1 cellular context compared by ENCODE assay signal in the genomic region with DNA sequence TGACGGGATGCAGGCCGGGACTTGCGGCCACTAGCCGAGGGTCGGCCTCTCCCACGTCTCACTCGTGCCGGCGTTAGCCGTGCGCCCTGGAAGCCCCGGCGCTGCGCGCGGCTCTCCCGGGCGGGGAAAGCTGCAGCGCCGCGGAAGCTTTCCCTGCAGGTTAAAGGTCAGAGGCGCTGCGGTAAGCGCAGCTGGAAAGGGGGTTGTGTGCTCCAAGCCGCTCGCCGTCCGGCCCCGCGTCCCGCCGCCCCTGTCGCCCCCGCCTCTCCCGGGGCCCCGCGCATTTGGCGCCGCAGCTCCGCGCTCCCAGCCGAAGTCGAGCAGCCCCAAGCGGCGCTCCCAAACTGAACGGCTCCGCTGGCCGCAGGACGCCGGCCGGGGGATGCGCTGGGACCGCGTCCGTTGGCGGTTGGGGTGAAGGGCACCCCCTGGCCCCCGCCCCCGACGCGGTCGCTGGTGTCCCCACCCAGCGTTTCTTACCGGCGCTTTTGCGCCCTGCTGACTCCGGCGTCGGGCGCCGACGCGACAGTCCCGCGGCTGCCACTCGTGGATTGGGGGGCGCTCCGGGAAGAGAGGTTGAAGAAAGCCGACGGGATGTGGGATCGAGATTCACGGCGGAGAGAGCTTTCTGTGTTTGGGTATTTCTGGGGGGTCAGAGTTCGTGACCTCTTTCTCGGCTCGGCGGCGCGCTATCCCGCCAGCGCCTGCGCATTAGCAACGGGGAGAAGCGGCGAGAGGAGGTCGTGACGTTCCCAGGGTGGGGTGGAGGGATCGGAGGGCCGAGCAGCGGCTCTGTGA.
TF ChIP-seq lines count a peak whose summit lies in the region.

A gene (minus strand): TSS at position 719 of the 798 bp plus-strand sequence. CDS start 6,234 bp downstream, outside the sequence.

TF ChIP-seq in HepG2, 621 proteins besides CTCF, POLR2A, EP300 and RAD21 (continued from another document and continues in another):
- TF ChIP-seq, protein P1, sequence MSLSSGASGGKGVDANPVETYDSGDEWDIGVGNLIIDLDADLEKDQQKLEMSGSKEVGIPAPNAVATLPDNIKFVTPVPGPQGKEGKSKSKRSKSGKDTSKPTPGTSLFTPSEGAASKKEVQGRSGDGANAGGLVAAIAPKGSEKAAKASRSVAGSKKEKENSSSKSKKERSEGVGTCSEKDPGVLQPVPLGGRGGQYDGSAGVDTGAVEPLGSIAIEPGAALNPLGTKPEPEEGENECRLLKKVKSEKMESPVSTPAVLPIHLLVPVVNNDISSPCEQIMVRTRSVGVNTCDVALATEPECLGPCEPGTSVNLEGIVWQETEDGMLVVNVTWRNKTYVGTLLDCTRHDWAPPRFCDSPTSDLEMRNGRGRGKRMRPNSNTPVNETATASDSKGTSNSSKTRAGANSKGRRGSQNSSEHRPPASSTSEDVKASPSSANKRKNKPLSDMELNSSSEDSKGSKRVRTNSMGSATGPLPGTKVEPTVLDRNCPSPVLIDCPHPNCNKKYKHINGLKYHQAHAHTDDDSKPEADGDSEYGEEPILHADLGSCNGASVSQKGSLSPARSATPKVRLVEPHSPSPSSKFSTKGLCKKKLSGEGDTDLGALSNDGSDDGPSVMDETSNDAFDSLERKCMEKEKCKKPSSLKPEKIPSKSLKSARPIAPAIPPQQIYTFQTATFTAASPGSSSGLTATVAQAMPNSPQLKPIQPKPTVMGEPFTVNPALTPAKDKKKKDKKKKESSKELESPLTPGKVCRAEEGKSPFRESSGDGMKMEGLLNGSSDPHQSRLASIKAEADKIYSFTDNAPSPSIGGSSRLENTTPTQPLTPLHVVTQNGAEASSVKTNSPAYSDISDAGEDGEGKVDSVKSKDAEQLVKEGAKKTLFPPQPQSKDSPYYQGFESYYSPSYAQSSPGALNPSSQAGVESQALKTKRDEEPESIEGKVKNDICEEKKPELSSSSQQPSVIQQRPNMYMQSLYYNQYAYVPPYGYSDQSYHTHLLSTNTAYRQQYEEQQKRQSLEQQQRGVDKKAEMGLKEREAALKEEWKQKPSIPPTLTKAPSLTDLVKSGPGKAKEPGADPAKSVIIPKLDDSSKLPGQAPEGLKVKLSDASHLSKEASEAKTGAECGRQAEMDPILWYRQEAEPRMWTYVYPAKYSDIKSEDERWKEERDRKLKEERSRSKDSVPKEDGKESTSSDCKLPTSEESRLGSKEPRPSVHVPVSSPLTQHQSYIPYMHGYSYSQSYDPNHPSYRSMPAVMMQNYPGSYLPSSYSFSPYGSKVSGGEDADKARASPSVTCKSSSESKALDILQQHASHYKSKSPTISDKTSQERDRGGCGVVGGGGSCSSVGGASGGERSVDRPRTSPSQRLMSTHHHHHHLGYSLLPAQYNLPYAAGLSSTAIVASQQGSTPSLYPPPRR (CRISPR knock-in tag; IDR thresholded peaks at IDR 0.05; ENCODE audit: borderline replicate concordance): peak; percentile 58; the same call in 1 of the 2 replicates
- TF ChIP-seq RBAK (CRISPR knock-in tag; IDR thresholded peaks at IDR 0.05): no peak
- 0 out of 2 replicates have a peak, but pooled peaks have one; percentile 37 for TF ChIP-seq GATAD2A (CRISPR knock-in tag; IDR thresholded peaks at IDR 0.05)
- TF ChIP-seq ZNF121 (CRISPR knock-in tag; IDR thresholded peaks at IDR 0.05): peak; percentile 44; the same call in 1 of the 2 replicates
- TF ChIP-seq, protein P2, sequence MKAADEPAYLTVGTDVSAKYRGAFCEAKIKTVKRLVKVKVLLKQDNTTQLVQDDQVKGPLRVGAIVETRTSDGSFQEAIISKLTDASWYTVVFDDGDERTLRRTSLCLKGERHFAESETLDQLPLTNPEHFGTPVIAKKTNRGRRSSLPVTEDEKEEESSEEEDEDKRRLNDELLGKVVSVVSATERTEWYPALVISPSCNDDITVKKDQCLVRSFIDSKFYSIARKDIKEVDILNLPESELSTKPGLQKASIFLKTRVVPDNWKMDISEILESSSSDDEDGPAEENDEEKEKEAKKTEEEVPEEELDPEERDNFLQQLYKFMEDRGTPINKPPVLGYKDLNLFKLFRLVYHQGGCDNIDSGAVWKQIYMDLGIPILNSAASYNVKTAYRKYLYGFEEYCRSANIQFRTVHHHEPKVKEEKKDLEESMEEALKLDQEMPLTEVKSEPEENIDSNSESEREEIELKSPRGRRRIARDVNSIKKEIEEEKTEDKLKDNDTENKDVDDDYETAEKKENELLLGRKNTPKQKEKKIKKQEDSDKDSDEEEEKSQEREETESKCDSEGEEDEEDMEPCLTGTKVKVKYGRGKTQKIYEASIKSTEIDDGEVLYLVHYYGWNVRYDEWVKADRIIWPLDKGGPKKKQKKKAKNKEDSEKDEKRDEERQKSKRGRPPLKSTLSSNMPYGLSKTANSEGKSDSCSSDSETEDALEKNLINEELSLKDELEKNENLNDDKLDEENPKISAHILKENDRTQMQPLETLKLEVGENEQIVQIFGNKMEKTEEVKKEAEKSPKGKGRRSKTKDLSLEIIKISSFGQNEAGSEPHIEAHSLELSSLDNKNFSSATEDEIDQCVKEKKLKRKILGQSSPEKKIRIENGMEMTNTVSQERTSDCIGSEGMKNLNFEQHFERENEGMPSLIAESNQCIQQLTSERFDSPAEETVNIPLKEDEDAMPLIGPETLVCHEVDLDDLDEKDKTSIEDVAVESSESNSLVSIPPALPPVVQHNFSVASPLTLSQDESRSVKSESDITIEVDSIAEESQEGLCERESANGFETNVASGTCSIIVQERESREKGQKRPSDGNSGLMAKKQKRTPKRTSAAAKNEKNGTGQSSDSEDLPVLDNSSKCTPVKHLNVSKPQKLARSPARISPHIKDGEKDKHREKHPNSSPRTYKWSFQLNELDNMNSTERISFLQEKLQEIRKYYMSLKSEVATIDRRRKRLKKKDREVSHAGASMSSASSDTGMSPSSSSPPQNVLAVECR (CRISPR knock-in tag; IDR thresholded peaks at IDR 0.05; ENCODE audit: borderline replicate concordance): peak; percentile 92
- TF ChIP-seq CREM (IDR thresholded peaks at IDR 0.05): peak; percentile 86
- no peak for TF ChIP-seq CREM (CRISPR knock-in tag; IDR thresholded peaks at IDR 0.05)
- 0 out of 2 replicates have a peak, but pooled peaks have one; percentile 16 for TF ChIP-seq PAX8 (CRISPR knock-in tag; IDR thresholded peaks at IDR 0.05; ENCODE audit: borderline replicate concordance)
- TF ChIP-seq RNF2 (conservative IDR thresholded peaks at IDR 0.05; ENCODE audit: low read depth): no peak
- TF ChIP-seq ZNF567 (CRISPR knock-in tag; IDR thresholded peaks at IDR 0.05; ENCODE audit: borderline replicate concordance): no peak
- 0 out of 2 replicates have a peak, but pooled peaks have one; percentile 56 for TF ChIP-seq ZSCAN22 (CRISPR knock-in tag; IDR thresholded peaks at IDR 0.05)
- peak; percentile 36 for TF ChIP-seq ZNF883 (CRISPR knock-in tag; IDR thresholded peaks at IDR 0.05; ENCODE audit: not compliant biosample characterization)
- TF ChIP-seq EED (CRISPR knock-in tag; IDR thresholded peaks at IDR 0.05): peak; percentile 73; the same call in 1 of the 2 replicates
- TF ChIP-seq, protein P3, sequence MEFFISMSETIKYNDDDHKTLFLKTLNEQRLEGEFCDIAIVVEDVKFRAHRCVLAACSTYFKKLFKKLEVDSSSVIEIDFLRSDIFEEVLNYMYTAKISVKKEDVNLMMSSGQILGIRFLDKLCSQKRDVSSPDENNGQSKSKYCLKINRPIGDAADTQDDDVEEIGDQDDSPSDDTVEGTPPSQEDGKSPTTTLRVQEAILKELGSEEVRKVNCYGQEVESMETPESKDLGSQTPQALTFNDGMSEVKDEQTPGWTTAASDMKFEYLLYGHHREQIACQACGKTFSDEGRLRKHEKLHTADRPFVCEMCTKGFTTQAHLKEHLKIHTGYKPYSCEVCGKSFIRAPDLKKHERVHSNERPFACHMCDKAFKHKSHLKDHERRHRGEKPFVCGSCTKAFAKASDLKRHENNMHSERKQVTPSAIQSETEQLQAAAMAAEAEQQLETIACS (CRISPR knock-in tag; IDR thresholded peaks at IDR 0.05): no peak; the same call in 1 of the 2 replicates
- no peak for TF ChIP-seq SNAPC2 (CRISPR knock-in tag; IDR thresholded peaks at IDR 0.05)
- TF ChIP-seq, protein P4, sequence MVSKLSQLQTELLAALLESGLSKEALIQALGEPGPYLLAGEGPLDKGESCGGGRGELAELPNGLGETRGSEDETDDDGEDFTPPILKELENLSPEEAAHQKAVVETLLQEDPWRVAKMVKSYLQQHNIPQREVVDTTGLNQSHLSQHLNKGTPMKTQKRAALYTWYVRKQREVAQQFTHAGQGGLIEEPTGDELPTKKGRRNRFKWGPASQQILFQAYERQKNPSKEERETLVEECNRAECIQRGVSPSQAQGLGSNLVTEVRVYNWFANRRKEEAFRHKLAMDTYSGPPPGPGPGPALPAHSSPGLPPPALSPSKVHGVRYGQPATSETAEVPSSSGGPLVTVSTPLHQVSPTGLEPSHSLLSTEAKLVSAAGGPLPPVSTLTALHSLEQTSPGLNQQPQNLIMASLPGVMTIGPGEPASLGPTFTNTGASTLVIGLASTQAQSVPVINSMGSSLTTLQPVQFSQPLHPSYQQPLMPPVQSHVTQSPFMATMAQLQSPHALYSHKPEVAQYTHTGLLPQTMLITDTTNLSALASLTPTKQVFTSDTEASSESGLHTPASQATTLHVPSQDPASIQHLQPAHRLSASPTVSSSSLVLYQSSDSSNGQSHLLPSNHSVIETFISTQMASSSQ (IDR thresholded peaks at IDR 0.05; ENCODE audit: low read depth): no peak
- TF ChIP-seq, protein P4 (CRISPR knock-in tag; IDR thresholded peaks at IDR 0.05; ENCODE audit: borderline replicate concordance): peak; percentile 20; the same call in 1 of the 2 replicates
- TF ChIP-seq, protein P5, sequence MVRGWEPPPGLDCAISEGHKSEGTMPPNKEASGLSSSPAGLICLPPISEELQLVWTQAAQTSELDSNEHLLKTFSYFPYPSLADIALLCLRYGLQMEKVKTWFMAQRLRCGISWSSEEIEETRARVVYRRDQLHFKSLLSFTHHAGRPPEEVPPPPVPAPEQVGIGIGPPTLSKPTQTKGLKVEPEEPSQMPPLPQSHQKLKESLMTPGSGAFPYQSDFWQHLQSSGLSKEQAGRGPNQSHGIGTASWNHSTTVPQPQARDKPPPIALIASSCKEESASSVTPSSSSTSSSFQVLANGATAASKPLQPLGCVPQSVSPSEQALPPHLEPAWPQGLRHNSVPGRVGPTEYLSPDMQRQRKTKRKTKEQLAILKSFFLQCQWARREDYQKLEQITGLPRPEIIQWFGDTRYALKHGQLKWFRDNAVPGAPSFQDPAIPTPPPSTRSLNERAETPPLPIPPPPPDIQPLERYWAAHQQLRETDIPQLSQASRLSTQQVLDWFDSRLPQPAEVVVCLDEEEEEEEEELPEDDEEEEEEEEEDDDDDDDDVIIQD (CRISPR knock-in tag; IDR thresholded peaks at IDR 0.05; ENCODE audit: low read depth): peak; percentile 99
- 0 out of 2 replicates have a peak, but pooled peaks have one; percentile 38 for TF ChIP-seq SIN3A (IDR thresholded peaks at IDR 0.05; ENCODE audit: borderline replicate concordance, low read depth, low read length)
- TF ChIP-seq, protein P6, sequence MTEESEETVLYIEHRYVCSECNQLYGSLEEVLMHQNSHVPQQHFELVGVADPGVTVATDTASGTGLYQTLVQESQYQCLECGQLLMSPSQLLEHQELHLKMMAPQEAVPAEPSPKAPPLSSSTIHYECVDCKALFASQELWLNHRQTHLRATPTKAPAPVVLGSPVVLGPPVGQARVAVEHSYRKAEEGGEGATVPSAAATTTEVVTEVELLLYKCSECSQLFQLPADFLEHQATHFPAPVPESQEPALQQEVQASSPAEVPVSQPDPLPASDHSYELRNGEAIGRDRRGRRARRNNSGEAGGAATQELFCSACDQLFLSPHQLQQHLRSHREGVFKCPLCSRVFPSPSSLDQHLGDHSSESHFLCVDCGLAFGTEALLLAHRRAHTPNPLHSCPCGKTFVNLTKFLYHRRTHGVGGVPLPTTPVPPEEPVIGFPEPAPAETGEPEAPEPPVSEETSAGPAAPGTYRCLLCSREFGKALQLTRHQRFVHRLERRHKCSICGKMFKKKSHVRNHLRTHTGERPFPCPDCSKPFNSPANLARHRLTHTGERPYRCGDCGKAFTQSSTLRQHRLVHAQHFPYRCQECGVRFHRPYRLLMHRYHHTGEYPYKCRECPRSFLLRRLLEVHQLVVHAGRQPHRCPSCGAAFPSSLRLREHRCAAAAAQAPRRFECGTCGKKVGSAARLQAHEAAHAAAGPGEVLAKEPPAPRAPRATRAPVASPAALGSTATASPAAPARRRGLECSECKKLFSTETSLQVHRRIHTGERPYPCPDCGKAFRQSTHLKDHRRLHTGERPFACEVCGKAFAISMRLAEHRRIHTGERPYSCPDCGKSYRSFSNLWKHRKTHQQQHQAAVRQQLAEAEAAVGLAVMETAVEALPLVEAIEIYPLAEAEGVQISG (CRISPR knock-in tag; IDR thresholded peaks at IDR 0.05): peak; percentile 99
- TF ChIP-seq, protein P7, sequence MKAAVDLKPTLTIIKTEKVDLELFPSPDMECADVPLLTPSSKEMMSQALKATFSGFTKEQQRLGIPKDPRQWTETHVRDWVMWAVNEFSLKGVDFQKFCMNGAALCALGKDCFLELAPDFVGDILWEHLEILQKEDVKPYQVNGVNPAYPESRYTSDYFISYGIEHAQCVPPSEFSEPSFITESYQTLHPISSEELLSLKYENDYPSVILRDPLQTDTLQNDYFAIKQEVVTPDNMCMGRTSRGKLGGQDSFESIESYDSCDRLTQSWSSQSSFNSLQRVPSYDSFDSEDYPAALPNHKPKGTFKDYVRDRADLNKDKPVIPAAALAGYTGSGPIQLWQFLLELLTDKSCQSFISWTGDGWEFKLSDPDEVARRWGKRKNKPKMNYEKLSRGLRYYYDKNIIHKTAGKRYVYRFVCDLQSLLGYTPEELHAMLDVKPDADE (CRISPR knock-in tag; IDR thresholded peaks at IDR 0.05): no peak
- TF ChIP-seq KDM5B (CRISPR knock-in tag; IDR thresholded peaks at IDR 0.05; ENCODE audit: borderline replicate concordance): peak; percentile 72
- TF ChIP-seq ZNF709 (CRISPR knock-in tag; IDR thresholded peaks at IDR 0.05): peak; percentile 36; the same call in 1 of the 2 replicates
- 0 out of 2 replicates have a peak, but pooled peaks have one; percentile 63 for TF ChIP-seq ZNF33A (CRISPR knock-in tag; IDR thresholded peaks at IDR 0.05; ENCODE audit: borderline replicate concordance)
